1 cellular context compared by ENCODE assay signal in the genomic region with DNA sequence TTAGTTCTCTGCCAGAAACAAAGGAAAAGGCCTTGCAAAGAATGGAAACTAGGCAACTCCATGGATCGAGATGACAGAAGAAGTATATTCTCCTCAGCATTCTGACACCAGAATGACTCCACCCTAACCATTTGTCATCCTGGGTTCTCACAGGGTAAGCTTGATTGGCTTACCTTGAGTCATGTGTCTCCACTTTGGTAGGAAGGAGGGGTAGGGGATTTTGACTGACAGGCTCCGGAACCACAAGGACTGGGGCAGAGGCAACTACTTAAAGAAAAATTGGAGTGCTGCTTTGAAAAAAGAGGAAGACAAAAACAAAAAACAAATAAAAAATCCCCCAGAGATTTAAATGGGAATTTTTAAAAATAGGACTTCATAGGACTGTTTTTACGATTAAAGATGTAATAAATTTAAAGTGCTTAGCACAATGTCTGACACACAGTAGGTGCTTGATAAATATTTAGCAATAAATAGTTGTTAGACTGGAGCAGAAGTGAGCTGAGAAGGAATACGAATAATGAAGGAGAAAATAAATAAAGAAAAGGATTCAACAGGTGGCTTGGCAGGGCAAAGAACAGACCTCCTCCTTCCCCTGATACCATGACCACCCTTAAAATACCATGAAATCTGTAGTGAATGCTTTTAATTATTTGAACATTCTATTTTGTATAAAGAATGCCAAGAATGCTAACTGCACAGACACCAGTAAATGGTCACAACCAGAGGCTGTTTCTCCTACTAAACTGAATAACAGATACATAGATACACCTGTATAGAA.
TF ChIP-seq lines count a peak whose summit lies in the region.

No MANE protein-coding gene starts in this region.

TF ChIP-seq in GM12878, 131 proteins besides CTCF, POLR2A, EP300 and RAD21:
- no peak for TF ChIP-seq KDM1A (IDR thresholded peaks at IDR 0.05; ENCODE audit: borderline replicate concordance)
- TF ChIP-seq, protein P1, sequence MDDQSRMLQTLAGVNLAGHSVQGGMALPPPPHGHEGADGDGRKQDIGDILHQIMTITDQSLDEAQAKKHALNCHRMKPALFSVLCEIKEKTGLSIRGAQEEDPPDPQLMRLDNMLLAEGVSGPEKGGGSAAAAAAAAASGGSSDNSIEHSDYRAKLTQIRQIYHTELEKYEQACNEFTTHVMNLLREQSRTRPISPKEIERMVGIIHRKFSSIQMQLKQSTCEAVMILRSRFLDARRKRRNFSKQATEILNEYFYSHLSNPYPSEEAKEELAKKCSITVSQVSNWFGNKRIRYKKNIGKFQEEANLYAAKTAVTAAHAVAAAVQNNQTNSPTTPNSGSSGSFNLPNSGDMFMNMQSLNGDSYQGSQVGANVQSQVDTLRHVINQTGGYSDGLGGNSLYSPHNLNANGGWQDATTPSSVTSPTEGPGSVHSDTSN (IDR thresholded peaks at IDR 0.05; ENCODE audit: insufficient replicate concordance, low read depth, low read length) = peak; percentile 61
- no peak for TF ChIP-seq IKZF2 (IDR thresholded peaks at IDR 0.05)
- TF ChIP-seq, protein P2, sequence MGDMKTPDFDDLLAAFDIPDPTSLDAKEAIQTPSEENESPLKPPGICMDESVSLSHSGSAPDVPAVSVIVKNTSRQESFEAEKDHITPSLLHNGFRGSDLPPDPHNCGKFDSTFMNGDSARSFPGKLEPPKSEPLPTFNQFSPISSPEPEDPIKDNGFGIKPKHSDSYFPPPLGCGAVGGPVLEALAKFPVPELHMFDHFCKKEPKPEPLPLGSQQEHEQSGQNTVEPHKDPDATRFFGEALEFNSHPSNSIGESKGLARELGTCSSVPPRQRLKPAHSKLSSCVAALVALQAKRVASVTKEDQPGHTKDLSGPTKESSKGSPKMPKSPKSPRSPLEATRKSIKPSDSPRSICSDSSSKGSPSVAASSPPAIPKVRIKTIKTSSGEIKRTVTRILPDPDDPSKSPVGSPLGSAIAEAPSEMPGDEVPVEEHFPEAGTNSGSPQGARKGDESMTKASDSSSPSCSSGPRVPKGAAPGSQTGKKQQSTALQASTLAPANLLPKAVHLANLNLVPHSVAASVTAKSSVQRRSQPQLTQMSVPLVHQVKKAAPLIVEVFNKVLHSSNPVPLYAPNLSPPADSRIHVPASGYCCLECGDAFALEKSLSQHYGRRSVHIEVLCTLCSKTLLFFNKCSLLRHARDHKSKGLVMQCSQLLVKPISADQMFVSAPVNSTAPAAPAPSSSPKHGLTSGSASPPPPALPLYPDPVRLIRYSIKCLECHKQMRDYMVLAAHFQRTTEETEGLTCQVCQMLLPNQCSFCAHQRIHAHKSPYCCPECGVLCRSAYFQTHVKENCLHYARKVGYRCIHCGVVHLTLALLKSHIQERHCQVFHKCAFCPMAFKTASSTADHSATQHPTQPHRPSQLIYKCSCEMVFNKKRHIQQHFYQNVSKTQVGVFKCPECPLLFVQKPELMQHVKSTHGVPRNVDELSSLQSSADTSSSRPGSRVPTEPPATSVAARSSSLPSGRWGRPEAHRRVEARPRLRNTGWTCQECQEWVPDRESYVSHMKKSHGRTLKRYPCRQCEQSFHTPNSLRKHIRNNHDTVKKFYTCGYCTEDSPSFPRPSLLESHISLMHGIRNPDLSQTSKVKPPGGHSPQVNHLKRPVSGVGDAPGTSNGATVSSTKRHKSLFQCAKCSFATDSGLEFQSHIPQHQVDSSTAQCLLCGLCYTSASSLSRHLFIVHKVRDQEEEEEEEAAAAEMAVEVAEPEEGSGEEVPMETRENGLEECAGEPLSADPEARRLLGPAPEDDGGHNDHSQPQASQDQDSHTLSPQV (IDR thresholded peaks at IDR 0.05) = no peak
- TF ChIP-seq BCL11A (IDR thresholded peaks at IDR 0.05; ENCODE audit: low read depth, low read length) = no peak
- peak; percentile 85 for TF ChIP-seq PKNOX1 (IDR thresholded peaks at IDR 0.05)
- no peak for TF ChIP-seq SMAD5 (IDR thresholded peaks at IDR 0.05; ENCODE audit: low read depth)
- TF ChIP-seq MXI1 (IDR thresholded peaks at IDR 0.05; ENCODE audit: low read depth, low read length) = no peak
- no peak for TF ChIP-seq CUX1 (IDR thresholded peaks at IDR 0.05; ENCODE audit: insufficient replicate concordance, low read depth, low read length)
